8 cellular contexts compared by ENCODE assay signal in genomic region chr6:125944434-125944816, GRCh38. TPM values are rescaled to one million over a fixed set of nuclear protein-coding genes. Genes with fewer than 3 reads are reported as not detected.
DNase-seq lines count a peak whose midpoint lies in the region; ATAC-seq and TF ChIP-seq lines count a peak whose summit lies in the region.

No MANE protein-coding gene starts in this region.

- H3K27me3 Mint-ChIP-seq in mesothelial cell of epicardium (ENCODE audit: low read depth) = no peaks in the 10 kb centered on the region

- H3K27ac Mint-ChIP-seq in mesothelial cell of epicardium = peak overlapping the region; percentile 84

- H3K9me3 Mint-ChIP-seq in mesothelial cell of epicardium = no peaks in the 10 kb centered on the region

- no peaks in the 10 kb centered on the region for H3K36me3 Mint-ChIP-seq in mesothelial cell of epicardium

- no peak for TF ChIP-seq CTCF in mesothelial cell of epicardium (IDR thresholded peaks at IDR 0.05; ENCODE audit: unreplicated experiment)

- DNase-seq in A172 (ENCODE audit: low spot score) (peak; percentile 40), NCI-H2029 treated with DMSO at 0.1 percent for 48 hours (lab: John Stamatoyannopoulos, UW) (peak; percentile 87), dermis microvascular lymphatic vessel endothelial cell (ENCODE audit: low read depth in 2 of 2) (peak; percentile 97), mesothelial cell of epicardium (ENCODE audit: low spot score in 2 of 2, unreplicated experiment in 2 of 2) (no peak)
- DNase-seq in stimulated activated naive CD4-positive, alpha-beta T cell treated with Interleukin-2 at 50 U/mL for 16 hours (lab: John Stamatoyannopoulos, UW) = no peak
- DNase-seq in activated naive CD4-positive, alpha-beta T cell treated with Interleukin-2 at 50 U/mL for 16 hours = no peak

- ATAC-seq in HG03342 (IDR thresholded peaks at IDR 0.05; ENCODE audit: unreplicated experiment) = no peak
- ATAC-seq in SK-N-SH treated with all-trans-retinoic acid at 6 μM for 48 hours = no peak

- H3K4me1 Mint-ChIP-seq in mesothelial cell of epicardium = peaks cover 56% of the 10 kb centered on the region

- H3K4me3 Mint-ChIP-seq in mesothelial cell of epicardium = no peak overlapping the region

TF ChIP-seq in SK-N-SH treated with all-trans-retinoic acid at 6 μM for 48 hours, 23 proteins besides CTCF, POLR2A, EP300 and RAD21:
- TF ChIP-seq ISL1 (CRISPR knock-in tag; IDR thresholded peaks at IDR 0.05) = no peak
- TF ChIP-seq ZNF8 (CRISPR knock-in tag; IDR thresholded peaks at IDR 0.05) = no peak
- TF ChIP-seq BACH2 (CRISPR knock-in tag; IDR thresholded peaks at IDR 0.05; ENCODE audit: borderline replicate concordance) = no peak
- TF ChIP-seq POU6F1 (CRISPR knock-in tag; IDR thresholded peaks at IDR 0.05; ENCODE audit: borderline replicate concordance, low read depth) = no peak
- no peak for TF ChIP-seq ZNF70 (CRISPR knock-in tag; IDR thresholded peaks at IDR 0.05)
- TF ChIP-seq OSR1 (CRISPR knock-in tag; IDR thresholded peaks at IDR 0.05) = no peak
- TF ChIP-seq SNAI2 (CRISPR knock-in tag; IDR thresholded peaks at IDR 0.05) = no peak
TF ChIP-seq in SK-N-SH treated with all-trans-retinoic acid at 6 μM for 48 hours: peak in this region for 0.

RNA-seq across cellular contexts. Expression of gene HINT3, which starts 12.1 kb away (rescaled TPM):
- 22.0 and 24.5 TPM in 2 replicates for total RNA-seq in A172 (2014; rRNA removed; shearing (Covaris generic))
- total RNA-seq in dermis microvascular lymphatic vessel endothelial cell = 11.6 and 17.8 TPM in 2 replicates
- 16.3 to 17.5 TPM (median 17.2 TPM) in 3 replicates for total RNA-seq in mesothelial cell of epicardium

RNA-seq across cellular contexts. Expression of gene TRMT11, which starts 41.9 kb away (rescaled TPM):
- total RNA-seq in A172 (2014; rRNA removed; shearing (Covaris generic)) = 41.2 and 49.2 TPM in 2 replicates
- total RNA-seq in dermis microvascular lymphatic vessel endothelial cell = 9.5 and 9.9 TPM in 2 replicates
- 30.8 to 34.6 TPM (median 31.8 TPM) in 3 replicates for total RNA-seq in mesothelial cell of epicardium

Comparison
In these comparisons a context has a peak if more than half of its experiments do, and no peak if none do; other contexts are left out.
1. DNase-seq: peak in A172 (single experiment), NCI-H2029 treated with DMSO at 0.1 percent for 48 hours (single experiment) and dermis microvascular lymphatic vessel endothelial cell (2 of 2); none in mesothelial cell of epicardium (0 of 2), stimulated activated naive CD4-positive, alpha-beta T cell treated with Interleukin-2 at 50 U/mL for 16 hours (single experiment) and activated naive CD4-positive, alpha-beta T cell treated with Interleukin-2 at 50 U/mL for 16 hours (single experiment).